In the genomic region with DNA sequence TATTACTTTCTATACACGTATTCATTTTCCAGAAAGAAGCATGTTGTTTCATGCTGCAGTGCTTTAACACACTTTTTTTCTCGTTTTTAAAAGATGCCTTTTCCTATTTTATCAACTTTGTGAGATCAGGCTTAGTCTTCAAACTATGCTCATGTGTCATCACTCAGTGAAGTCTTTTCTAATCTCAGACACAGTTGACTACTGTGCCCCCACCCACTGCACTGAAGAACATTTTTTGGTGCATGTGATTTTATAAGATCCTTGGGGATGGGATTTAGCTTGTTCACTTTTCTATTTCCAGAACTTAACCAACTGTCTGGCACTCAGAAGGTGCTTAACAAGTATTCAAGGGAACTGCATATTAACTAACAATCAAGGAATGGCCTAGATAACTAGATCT, we compare ENCODE assay signal across 20 cellular contexts.
DNase-seq lines count a peak whose midpoint lies in the region; ATAC-seq, FAIRE-seq and TF ChIP-seq lines count a peak whose summit lies in the region.
"Had no signal": no experiment of that assay in that cellular context is flagged by ENCODE, and none has a peak within 500 bp of the region (broad histone marks: within the 10 kb centered on the region; RNA-seq: fewer than 3 reads in every experiment).

No MANE protein-coding gene starts in this region.

- H3K36me3 Mint-ChIP-seq in activated naive CD8-positive, alpha-beta T cell: no peaks in the 10 kb centered on the region
- peaks cover 7% of the 10 kb centered on the region for H3K36me3 Mint-ChIP-seq in activated naive CD8-positive, alpha-beta T cell treated with anti-CD3 and anti-CD28 coated beads, Interleukin-2, amount 50 U/mL, for 24 hours (ENCODE audit: low read depth)
- peaks cover 0 to 4% (median 4%) of the 10 kb centered on the region in 3 donors for H3K36me3 Mint-ChIP-seq in immature natural killer cell

- H3K4me1 Mint-ChIP-seq in activated naive CD8-positive, alpha-beta T cell (ENCODE audit: low read depth): peaks cover 19% of the 10 kb centered on the region
- peaks cover 27% of the 10 kb centered on the region for H3K4me1 Mint-ChIP-seq in activated naive CD8-positive, alpha-beta T cell treated with anti-CD3 and anti-CD28 coated beads, Interleukin-2, amount 50 U/mL, for 24 hours
- H3K4me1 Mint-ChIP-seq in immature natural killer cell: peaks cover 16 to 47% of the 10 kb centered on the region in 2 donors

- H3K4me3 ChIP-seq in GM12878 (no peak overlapping the region), tibial artery (no peak overlapping the region)
- H3K4me3 ChIP-seq: heart left ventricle, lung, tibial nerve had no signal

- SMC1A ChIA-PET in GM12878 (lab: Charles Lee; ENCODE audit: uncharacterized antibody, unreplicated experiment): interaction anchor here (0.8 to 2.9 kb wide), 5 partner anchors 33 to 202 kb away, joined by 3 to 27 read pairs (median 5); a partner anchor contains a TSS

- RAD21 ChIA-PET in GM12878 (lab: Charles Lee; ENCODE audit: unreplicated experiment): interaction anchor here (3.1 kb wide), 1 partner anchor 83 kb away, joined by 21 read pairs; no protein-coding TSS in a partner anchor

- BruUV-seq in GM12878 (replicated peaks; lab: Mats Ljungman, UMichigan): no TSS peak

- POLR2A ChIA-PET in GM12878 (lab: Charles Lee): interaction anchor here (0.9 kb wide), 1 partner anchor 85 kb away, joined by 3 read pairs; no protein-coding TSS in a partner anchor

- no peaks in the 10 kb centered on the region; a peak in 1 of 4 replicates for H3K36me3 ChIP-seq in GM12878 (ENCODE audit: control insufficient read depth in 2 of 2, insufficient read depth in 2 of 2, low read length in 1 of 2)
- peaks cover 0 to 5% (median 0%) of the 10 kb centered on the region in 3 donors for H3K36me3 ChIP-seq in tibial artery

- no peak for FAIRE-seq in GM12878 (lab: Jason Lieb, UNC)
- FAIRE-seq: A549 had no signal

- no peak for ATAC-seq in activated naive CD8-positive, alpha-beta T cell treated with anti-CD3 and anti-CD28 coated beads, Interleukin-2, amount 50 U/mL, for 24 hours
- ATAC-seq in GM12878 (peak; percentile 24; the same call in 1 of the 3 replicates), HG02642 (IDR thresholded peaks at IDR 0.05; ENCODE audit: poor library complexity, unreplicated experiment) (no peak)
- ATAC-seq: A549; activated CD4-positive, CD25-positive, alpha-beta regulatory T cell treated with anti-CD3 and anti-CD28 coated beads, Interleukin-2, amount 50 U/mL, for 24 hours; HCT116; stimulated activated memory B cell treated with anti-CD40 and anti-IgM and Interleukin-4, amounts not matched to agents 10 μg/mL and 1 μg/mL and 100 μg/mL, for 72 hours had no signal

- no peaks in the 10 kb centered on the region for H3K27me3 Mint-ChIP-seq in activated naive CD8-positive, alpha-beta T cell
- H3K27me3 Mint-ChIP-seq in activated naive CD8-positive, alpha-beta T cell treated with anti-CD3 and anti-CD28 coated beads, Interleukin-2, amount 50 U/mL, for 24 hours: no peaks in the 10 kb centered on the region
- peaks cover 0 to 10% (median 7%) of the 10 kb centered on the region in 3 donors for H3K27me3 Mint-ChIP-seq in immature natural killer cell (ENCODE audit: low read depth in 3 of 3)
- H3K27me3 Mint-ChIP-seq: stimulated activated memory B cell treated with anti-CD40 and anti-IgM and Interleukin-4, amounts not matched to agents 10 μg/mL and 1 μg/mL and 100 μg/mL, for 72 hours had no signal

- H3K27ac Mint-ChIP-seq in activated naive CD8-positive, alpha-beta T cell: peak overlapping the region; percentile 29
- H3K27ac Mint-ChIP-seq in activated naive CD8-positive, alpha-beta T cell treated with anti-CD3 and anti-CD28 coated beads, Interleukin-2, amount 50 U/mL, for 24 hours: no peak overlapping the region
- peak overlapping the region in 5 of 6 donors; percentile 18 to 85 (median 80) for H3K27ac Mint-ChIP-seq in immature natural killer cell
- H3K27ac Mint-ChIP-seq: nephron progenitor cell had no signal

- CTCF ChIA-PET in GM12878 (lab: Yijun Ruan, JAX): interaction anchor here (0.9 to 1.6 kb wide), 6 partner anchors 8 to 86 kb away, joined by 3 to 6 read pairs (median 4); a partner anchor contains a TSS

- intact Hi-C loops in GM12878 (cut with micrococcal nuclease; ENCODE audit: unreplicated experiment): no loop called here
- intact Hi-C loops in tibial artery (cut with DNase I; ENCODE audit: low total_unique reads): no loop called here

- peaks cover 18% of the 10 kb centered on the region for H3K4me1 ChIP-seq in GM12878 (ENCODE audit: control insufficient read depth, insufficient read depth, low read length)
- peaks cover 0 to 15% (median 6%) of the 10 kb centered on the region in 4 donors for H3K4me1 ChIP-seq in tibial artery

- H3K9me3 Mint-ChIP-seq in activated naive CD8-positive, alpha-beta T cell (ENCODE audit: low read depth): no peaks in the 10 kb centered on the region
- no peaks in the 10 kb centered on the region for H3K9me3 Mint-ChIP-seq in activated naive CD8-positive, alpha-beta T cell treated with anti-CD3 and anti-CD28 coated beads, Interleukin-2, amount 50 U/mL, for 24 hours
- H3K9me3 Mint-ChIP-seq in immature natural killer cell: peaks cover 0 to 2% (median 0%) of the 10 kb centered on the region in 6 donors

- no peak for TF ChIP-seq POLR2A in GM12878 (IDR thresholded peaks at IDR 0.05; ENCODE audit: low read depth, low read length)

- H3K9ac ChIP-seq in GM12878 (ENCODE audit: control insufficient read depth, insufficient read depth, low read length): no peak overlapping the region

- 69% methylated on average over 2 of the region's 2 CpGs for WGBS in GM12878 (ENCODE audit: insufficient coverage, insufficient replicate concordance, low lambda C conversion rate, missing lambda C conversion rate)

- TF ChIP-seq EP300 in GM12878 (IDR thresholded peaks at IDR 0.05; ENCODE audit: borderline replicate concordance in 1 of 2, control insufficient read depth in 1 of 2, low read depth in 2 of 2, low read length in 2 of 2): no peak

- peaks cover 21% of the 10 kb centered on the region for H3K79me2 ChIP-seq in GM12878 (ENCODE audit: control insufficient read depth, insufficient read depth, low read length)

- no peak for TF ChIP-seq RAD21 in GM12878 (IDR thresholded peaks at IDR 0.05; ENCODE audit: insufficient read depth, low read depth, low read length)

- DNase-seq in activated naive CD8-positive, alpha-beta T cell treated with anti-CD3 and anti-CD28 coated beads, Interleukin-2, amount 50 U/mL, for 24 hours: no peak
- no peak for DNase-seq in GM12878 (ENCODE audit: low read depth, low spot score)
- no peak for DNase-seq in immature natural killer cell
- no peak for DNase-seq in NCI-H2081 (lab: John Stamatoyannopoulos, UW)
- DNase-seq in NCI-H510A treated with DMSO at 0.1 percent for 48 hours (lab: John Stamatoyannopoulos, UW): no peak
- no peak for DNase-seq in tibial artery
- DNase-seq: dermis blood vessel endothelial cell, DMS79 treated with DMSO at 0.1 percent for 48 hours, heart left ventricle, NCI-H187 treated with DMSO at 0.1 percent for 48 hours, nephron progenitor cell, SHP77 had no signal

- H3K9me3 ChIP-seq in GM12878 (replicated peaks; ENCODE audit: control insufficient read depth, insufficient read depth, low read length) (no peaks in the 10 kb centered on the region), tibial artery (no peaks in the 10 kb centered on the region)
- H3K9me3 ChIP-seq: A549, tibial nerve had no signal

- no peak overlapping the region for H2AFZ ChIP-seq in GM12878 (ENCODE audit: control insufficient read depth, low read depth, low read length)

- no peak for TF ChIP-seq CTCF in GM12878 (IDR thresholded peaks at IDR 0.05 in 2 of 3, conservative IDR thresholded peaks at IDR 0.05 in 1 of 3; ENCODE audit: control insufficient read depth in 2 of 3, extremely low read depth in 1 of 3, insufficient read depth in 1 of 3, low read depth in 3 of 3, low read length in 3 of 3)
- TF ChIP-seq CTCF in tibial artery (IDR thresholded peaks at IDR 0.05): no peak

- H4K20me1 ChIP-seq in GM12878 (ENCODE audit: control insufficient read depth, insufficient read depth): no peaks in the 10 kb centered on the region

- no peak overlapping the region for H3K4me3 Mint-ChIP-seq in activated naive CD8-positive, alpha-beta T cell
- H3K4me3 Mint-ChIP-seq in activated naive CD8-positive, alpha-beta T cell treated with anti-CD3 and anti-CD28 coated beads, Interleukin-2, amount 50 U/mL, for 24 hours: no peak overlapping the region
- no peak overlapping the region for H3K4me3 Mint-ChIP-seq in immature natural killer cell

- H3K27me3 ChIP-seq in GM12878 (replicated peaks in 1 of 2; ENCODE audit: control insufficient read depth in 2 of 2, insufficient read depth in 2 of 2, low read length in 1 of 2): no peaks in the 10 kb centered on the region
- no peaks in the 10 kb centered on the region for H3K27me3 ChIP-seq in tibial artery
- H3K27me3 ChIP-seq: heart left ventricle, tibial nerve had no signal

- H3K27ac ChIP-seq in GM12878 (ENCODE audit: control insufficient read depth, insufficient read depth): peak overlapping the region; percentile 18; the same call in 1 of the 2 replicates
- H3K27ac ChIP-seq in tibial artery: no peak overlapping the region
- H3K27ac ChIP-seq: tibial nerve had no signal

- H3K4me2 ChIP-seq in GM12878 (ENCODE audit: control insufficient read depth, insufficient read depth): no peak overlapping the region

- in situ Hi-C loops in GM12878 (cut with MboI): no loop called here

TF ChIP-seq in GM12878, 131 proteins besides CTCF, POLR2A, EP300 and RAD21:
- no peak for TF ChIP-seq ZNF24 (IDR thresholded peaks at IDR 0.05)
- TF ChIP-seq JUNB (IDR thresholded peaks at IDR 0.05): no peak
- TF ChIP-seq, protein P1, sequence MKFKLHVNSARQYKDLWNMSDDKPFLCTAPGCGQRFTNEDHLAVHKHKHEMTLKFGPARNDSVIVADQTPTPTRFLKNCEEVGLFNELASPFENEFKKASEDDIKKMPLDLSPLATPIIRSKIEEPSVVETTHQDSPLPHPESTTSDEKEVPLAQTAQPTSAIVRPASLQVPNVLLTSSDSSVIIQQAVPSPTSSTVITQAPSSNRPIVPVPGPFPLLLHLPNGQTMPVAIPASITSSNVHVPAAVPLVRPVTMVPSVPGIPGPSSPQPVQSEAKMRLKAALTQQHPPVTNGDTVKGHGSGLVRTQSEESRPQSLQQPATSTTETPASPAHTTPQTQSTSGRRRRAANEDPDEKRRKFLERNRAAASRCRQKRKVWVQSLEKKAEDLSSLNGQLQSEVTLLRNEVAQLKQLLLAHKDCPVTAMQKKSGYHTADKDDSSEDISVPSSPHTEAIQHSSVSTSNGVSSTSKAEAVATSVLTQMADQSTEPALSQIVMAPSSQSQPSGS (IDR thresholded peaks at IDR 0.05; ENCODE audit: low read length): no peak
- no peak for TF ChIP-seq ZSCAN29 (IDR thresholded peaks at IDR 0.05)
- no peak for TF ChIP-seq SMAD1 (IDR thresholded peaks at IDR 0.05; ENCODE audit: low read depth, partially characterized antibody)
